Comparison of ENCODE assay signal across 11 cellular contexts in the genomic region with DNA sequence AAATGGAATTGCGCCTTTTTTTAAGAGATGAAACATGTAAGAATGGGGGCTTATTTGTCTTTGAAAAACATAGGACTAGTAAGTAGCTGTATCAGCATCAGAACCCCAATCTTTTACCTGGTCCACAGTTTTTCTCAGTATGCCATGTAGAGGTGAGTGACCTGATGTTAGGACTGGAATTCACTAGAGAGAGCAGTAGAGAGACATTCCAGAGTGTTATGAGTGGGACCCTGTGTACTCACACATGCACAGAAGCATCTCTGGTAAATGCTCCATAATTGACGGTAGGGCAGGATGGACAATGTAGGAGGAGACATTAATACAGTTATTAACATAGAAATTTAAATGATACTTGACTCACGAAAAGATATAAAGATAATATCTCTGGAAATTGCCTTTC. TPM values are rescaled to one million over a fixed set of nuclear protein-coding genes. Genes with fewer than 3 reads are reported as not detected.
DNase-seq lines count a peak whose midpoint lies in the region; TF ChIP-seq lines count a peak whose summit lies in the region.
"Had no signal": no experiment of that assay in that cellular context is flagged by ENCODE, and none has a peak within 500 bp of the region (broad histone marks: within the 10 kb centered on the region; RNA-seq: fewer than 3 reads in every experiment).

No MANE protein-coding gene starts in this region.

- H3K27me3 ChIP-seq in GM23248 (replicated peaks; ENCODE audit: insufficient read depth) (peaks cover 27% of the 10 kb centered on the region), Caco-2 (replicated peaks; ENCODE audit: control insufficient read depth, insufficient read depth, low read length) (no peaks in the 10 kb centered on the region)

- H3K4me2 ChIP-seq in GM23248 (ENCODE audit: unreplicated experiment), result no peak overlapping the region

- POLR2A ChIA-PET in Caco-2 (lab: Charles Lee), result no interaction called here

- H3K79me2 ChIP-seq in GM23248 (ENCODE audit: insufficient read depth), result no peaks in the 10 kb centered on the region

- 38 to 43% methylated on average over 3 of the region's 3 CpGs for WGBS in GM23248 (ENCODE audit: low coverage in 1 of 2, low lambda C conversion rate in 2 of 2, missing lambda C conversion rate in 2 of 2), 2 experiments

- H3K9me3 Mint-ChIP-seq in nephron (no peaks in the 10 kb centered on the region), Caco-2 (ENCODE audit: unreplicated experiment) (peaks cover 10% of the 10 kb centered on the region)
- H3K9me3 Mint-ChIP-seq in T-helper 2 cell treated with Interferon-gamma antibody and Interleukin-4, amounts not matched to agents 5 μg/mL and 100 μg/mL, for 36 hours, result no peaks in the 10 kb centered on the region

- DNase-seq in GM23248 (peak; percentile 7), NCI-H2227 (lab: John Stamatoyannopoulos, UW; ENCODE audit: unreplicated experiment) (peak; percentile 41), astrocyte of the spinal cord (ENCODE audit: low read depth, low spot score) (no peak), Caco-2 (no peak), occipital lobe (lab: John Stamatoyannopoulos, UW) (no peak), GF-D8 (lab: John Stamatoyannopoulos, UW) (no peak)
- no peak for DNase-seq in T-helper 2 cell treated with Interferon-gamma antibody and Interleukin-4, amounts not matched to agents 5 μg/mL and 100 μg/mL, for 36 hours (ENCODE audit: low spot score)
- DNase-seq: SIG-M5 had no signal

- in situ Hi-C loops in GM23248 (cut with MboI) (no loop called here), astrocyte of the spinal cord (cut with HindIII; ENCODE audit: low sequenced_read_pairs) (no loop called here)

- H3K4me3 ChIP-seq in GM23248, result no peak overlapping the region
- no peak overlapping the region for H3K4me3 ChIP-seq in astrocyte of the spinal cord (ENCODE audit: low read depth, low read length)
- no peak overlapping the region for H3K4me3 ChIP-seq in Caco-2 (ENCODE audit: low read depth, low read length)
- H3K4me3 ChIP-seq: tibial nerve had no signal

- peaks cover 13% of the 10 kb centered on the region for H3K4me1 Mint-ChIP-seq in nephron
- H3K4me1 Mint-ChIP-seq in Caco-2 (ENCODE audit: low read depth, unreplicated experiment), result no peaks in the 10 kb centered on the region
- H3K4me1 Mint-ChIP-seq in T-helper 2 cell treated with Interferon-gamma antibody and Interleukin-4, amounts not matched to agents 5 μg/mL and 100 μg/mL, for 36 hours (ENCODE audit: low read depth), result no peaks in the 10 kb centered on the region

- H3K27ac ChIP-seq in GM23248, result no peak overlapping the region
- H3K27ac ChIP-seq: tibial nerve had no signal

- no peaks in the 10 kb centered on the region for H3K36me3 Mint-ChIP-seq in nephron (ENCODE audit: low read depth)
- H3K36me3 Mint-ChIP-seq in Caco-2 (ENCODE audit: insufficient read depth, unreplicated experiment), result no peaks in the 10 kb centered on the region
- H3K36me3 Mint-ChIP-seq in T-helper 2 cell treated with Interferon-gamma antibody and Interleukin-4, amounts not matched to agents 5 μg/mL and 100 μg/mL, for 36 hours (ENCODE audit: low read depth), result no peaks in the 10 kb centered on the region

- intact Hi-C loops in Caco-2 (cut with micrococcal nuclease; ENCODE audit: unreplicated experiment), result no loop called here

- H3K9me2 ChIP-seq in GM23248 (ENCODE audit: insufficient read depth), result no peaks in the 10 kb centered on the region

- H4K20me1 ChIP-seq in GM23248 (ENCODE audit: insufficient read depth), result no peaks in the 10 kb centered on the region

- H3K4me3 Mint-ChIP-seq in nephron, result peak overlapping the region; percentile 28 to 68 (median 43)
- no peak overlapping the region for H3K4me3 Mint-ChIP-seq in Caco-2 (ENCODE audit: unreplicated experiment)
- H3K4me3 Mint-ChIP-seq in T-helper 2 cell treated with Interferon-gamma antibody and Interleukin-4, amounts not matched to agents 5 μg/mL and 100 μg/mL, for 36 hours, result no peak overlapping the region

- H3K27ac Mint-ChIP-seq in nephron (no peak overlapping the region), Caco-2 (ENCODE audit: unreplicated experiment) (no peak overlapping the region)
- H3K27ac Mint-ChIP-seq in T-helper 2 cell treated with Interferon-gamma antibody and Interleukin-4, amounts not matched to agents 5 μg/mL and 100 μg/mL, for 36 hours, result no peak overlapping the region

- CTCF ChIA-PET in Caco-2 (lab: Charles Lee), result no interaction called here

- H3K9me3 ChIP-seq in GM23248 (ENCODE audit: low read depth) (no peaks in the 10 kb centered on the region), Caco-2 (no peaks in the 10 kb centered on the region)
- H3K9me3 ChIP-seq: tibial nerve had no signal

- H3K4me1 ChIP-seq in GM23248 (ENCODE audit: insufficient read depth) (no peaks in the 10 kb centered on the region), Caco-2 (no peaks in the 10 kb centered on the region)

- H3K27me3 Mint-ChIP-seq in nephron (ENCODE audit: low read depth) (peaks cover 49% of the 10 kb centered on the region), Caco-2 (ENCODE audit: insufficient read depth, unreplicated experiment) (peaks cover 3% of the 10 kb centered on the region)
- H3K27me3 Mint-ChIP-seq in T-helper 2 cell treated with Interferon-gamma antibody and Interleukin-4, amounts not matched to agents 5 μg/mL and 100 μg/mL, for 36 hours (ENCODE audit: low read depth), result peaks cover 24% of the 10 kb centered on the region

- TF ChIP-seq CTCF in astrocyte of the spinal cord (IDR thresholded peaks at IDR 0.05; ENCODE audit: low read depth, low read length) (peak; percentile 14), nephron (IDR thresholded peaks at IDR 0.05; ENCODE audit: unreplicated experiment in 3 of 3) (peak in 1 of 3 experiments; percentile 25), Caco-2 (IDR thresholded peaks at IDR 0.05; ENCODE audit: insufficient read depth in 1 of 2, low read depth in 1 of 2, low read length in 1 of 2, severe bottlenecking in 1 of 2, unreplicated experiment in 1 of 2) (no peak)

- no peak overlapping the region for H3K9ac ChIP-seq in GM23248

- H3K36me3 ChIP-seq in GM23248 (ENCODE audit: low read depth), result no peaks in the 10 kb centered on the region
- H3K36me3 ChIP-seq in Caco-2 (ENCODE audit: control insufficient read depth, insufficient read depth, low read length), result no peaks in the 10 kb centered on the region
- H3K36me3 ChIP-seq: tibial nerve had no signal

- no TSS peak for BruUV-seq in Caco-2 (replicated peaks; lab: Mats Ljungman, UMichigan)

- H3F3A ChIP-seq in GM23248 (ENCODE audit: insufficient read depth), result no peaks in the 10 kb centered on the region

- H2AFZ ChIP-seq in GM23248, result no peak overlapping the region

RNA-seq across cellular contexts. Expression of a gene that starts 1.4 kb away (rescaled TPM):
- 0.11 TPM in 1 of 2 replicates, not detected in the other for total RNA-seq in GM23248 (2014; rRNA removed; shearing (Covaris generic))
- not detected in 2 replicates for polyA plus RNA-seq in GM23248 (2016; fragmentation: Nextera tagmentation; extraction: Ambion mirVana)
- total RNA-seq in Caco-2 (2022) (not detected in 2 replicates), occipital lobe (28.4 TPM)
- total RNA-seq: liver had no signal
- polyA plus RNA-seq: liver had no signal

Comparison
In these comparisons a context has a peak if more than half of its experiments do, and no peak if none do; other contexts are left out.
1. DNase-seq: peak in GM23248 (single experiment) and NCI-H2227 (single experiment); none in astrocyte of the spinal cord (single experiment), Caco-2 (0 of 2), occipital lobe (single experiment), T-helper 2 cell treated with Interferon-gamma antibody and Interleukin-4, amounts not matched to agents 5 μg/mL and 100 μg/mL, for 36 hours (single experiment) and GF-D8 (single experiment).
2. H3K4me3 Mint-ChIP-seq: peak in nephron (3 of 3); none in Caco-2 (single experiment) and T-helper 2 cell treated with Interferon-gamma antibody and Interleukin-4, amounts not matched to agents 5 μg/mL and 100 μg/mL, for 36 hours (single experiment).
3. RNA of a gene that starts 1.4 kb away (total RNA-seq): 28.4 TPM in occipital lobe (single experiment); 0.11 TPM in GM23248 and not detected in Caco-2; every median in the first group is over 10 times any median in the second.